ENCODE assay signal across 11 cellular contexts in genomic region chr5:150710165-150710564, GRCh38. TPM values are rescaled to one million over a fixed set of nuclear protein-coding genes. Genes with fewer than 3 reads are reported as not detected.
DNase-seq lines count a peak whose midpoint lies in the region; ATAC-seq and TF ChIP-seq lines count a peak whose summit lies in the region.
"Had no signal": no experiment of that assay in that cellular context is flagged by ENCODE, and none has a peak within 500 bp of the region (broad histone marks: within the 10 kb centered on the region; RNA-seq: fewer than 3 reads in every experiment).

No MANE protein-coding gene starts in this region.

- H3K36me3 ChIP-seq in A673 (ENCODE audit: insufficient read depth, low read length, poor library complexity, severe bottlenecking) (peaks cover 46% of the 10 kb centered on the region), GM06990 (ENCODE audit: control insufficient read depth, insufficient read depth, low read length) (peaks cover 12% of the 10 kb centered on the region), RWPE2 (ENCODE audit: low read depth) (peaks cover 67% of the 10 kb centered on the region)

- DNase-seq in A673 (ENCODE audit: low spot score) (peak; percentile 18), GM06990 (ENCODE audit: extremely low read depth, insufficient read length) (no peak), RWPE2 (ENCODE audit: low spot score) (no peak), iPS-NIHi11 (ENCODE audit: low spot score) (peak; percentile 11), germinal center (ENCODE audit: low spot score) (no peak), DMS79 treated with DMSO at 0.1 percent for 48 hours (lab: John Stamatoyannopoulos, UW) (no peak), GM19240 (ENCODE audit: insufficient read length, low spot score) (no peak)
- DNase-seq: DMS153, NCI-H1048 had no signal

- no peaks in the 10 kb centered on the region for H3K27me3 ChIP-seq in A673 (replicated peaks; ENCODE audit: insufficient read depth, low read depth, low read length, poor library complexity)
- no peaks in the 10 kb centered on the region for H3K27me3 ChIP-seq in GM06990 (replicated peaks; ENCODE audit: control insufficient read depth, insufficient read depth, low read length)
- no peaks in the 10 kb centered on the region for H3K27me3 ChIP-seq in RWPE2 (ENCODE audit: insufficient read depth, poor library complexity, severe bottlenecking)
- H3K27me3 ChIP-seq: SJSA1 had no signal

- intact Hi-C loops in A673 (cut with micrococcal nuclease; ENCODE audit: unreplicated experiment): no loop called here

- no peak overlapping the region for H3K4me3 ChIP-seq in A673 (ENCODE audit: low read depth, low read length, poor library complexity, severe bottlenecking)
- no peak overlapping the region for H3K4me3 ChIP-seq in GM06990 (replicated peaks; ENCODE audit: low read depth, low read length)
- H3K4me3 ChIP-seq in RWPE2 (ENCODE audit: severe bottlenecking): no peak overlapping the region
- H3K4me3 ChIP-seq: SJSA1 had no signal

- TF ChIP-seq CTCF in A673 (conservative IDR thresholded peaks at IDR 0.05; ENCODE audit: low read depth, low read length): peak; percentile 33; the same call in 1 of the 2 replicates
- peak; percentile 15 for TF ChIP-seq CTCF in GM06990 (IDR thresholded peaks at IDR 0.05; ENCODE audit: insufficient read depth, low read length, poor library complexity, severe bottlenecking)
- TF ChIP-seq CTCF in RWPE2 (IDR thresholded peaks at IDR 0.05; ENCODE audit: poor library complexity, severe bottlenecking): peak; percentile 56

- POLR2A ChIA-PET in A673 (lab: Charles Lee; ENCODE audit: low non-redundant PET): no interaction called here

- H3K27ac ChIP-seq in A673 (ENCODE audit: low read depth, low read length, poor library complexity, severe bottlenecking) (no peak overlapping the region), RWPE2 (ENCODE audit: poor library complexity, severe bottlenecking) (no peak overlapping the region)
- H3K27ac ChIP-seq: SJSA1 had no signal

- BruUV-seq in A673 (replicated peaks; lab: Mats Ljungman, UMichigan): no TSS peak

- 0 out of 3 replicates have a peak, but pooled peaks have one; percentile 40 for ATAC-seq in RWPE2 (ENCODE audit: low read depth)
- no peak for ATAC-seq in HG02623 (IDR thresholded peaks at IDR 0.05; ENCODE audit: unreplicated experiment)

- CTCF ChIA-PET in A673 (lab: Charles Lee): no interaction called here

- H3K9me3 ChIP-seq in A673 (ENCODE audit: low read depth, low read length, poor library complexity, severe bottlenecking): no peaks in the 10 kb centered on the region
- H3K9me3 ChIP-seq in RWPE2 (ENCODE audit: severe bottlenecking): no peaks in the 10 kb centered on the region
- H3K9me3 ChIP-seq: SJSA1 had no signal

- H3K4me1 ChIP-seq in A673 (ENCODE audit: insufficient read depth, low read length, poor library complexity, severe bottlenecking) (no peaks in the 10 kb centered on the region), RWPE2 (ENCODE audit: insufficient read depth, poor library complexity, severe bottlenecking) (no peaks in the 10 kb centered on the region)
- H3K4me1 ChIP-seq: SJSA1 had no signal

RNA-seq across cellular contexts. Expression of gene RBM22, which starts 9.3 kb away (rescaled TPM):
- total RNA-seq in A673 (2021): 58.7 and 66.8 TPM in 2 replicates

RNA-seq across cellular contexts. Expression of gene DCTN4, which starts 48.7 kb away (rescaled TPM):
- total RNA-seq in A673 (2021): 62.3 and 67.6 TPM in 2 replicates

RNA-seq across cellular contexts. Expression of gene MYOZ3, which starts 49.1 kb away (rescaled TPM):
- total RNA-seq in A673 (2021): 2.4 and 2.7 TPM in 2 replicates

Comparison
In these comparisons a context has a peak if more than half of its experiments do, and no peak if none do; other contexts are left out.
1. DNase-seq: peak in A673 (single experiment) and iPS-NIHi11 (single experiment); none in GM06990 (single experiment), RWPE2 (single experiment), germinal center (single experiment), DMS79 treated with DMSO at 0.1 percent for 48 hours (single experiment) and GM19240 (single experiment).
2. Peak in every context shown above with its lines, with median percentiles within 50 percentile points of each other: CTCF ChIP-seq.